ENCODE assay signal across 12 cellular contexts in the genomic region with DNA sequence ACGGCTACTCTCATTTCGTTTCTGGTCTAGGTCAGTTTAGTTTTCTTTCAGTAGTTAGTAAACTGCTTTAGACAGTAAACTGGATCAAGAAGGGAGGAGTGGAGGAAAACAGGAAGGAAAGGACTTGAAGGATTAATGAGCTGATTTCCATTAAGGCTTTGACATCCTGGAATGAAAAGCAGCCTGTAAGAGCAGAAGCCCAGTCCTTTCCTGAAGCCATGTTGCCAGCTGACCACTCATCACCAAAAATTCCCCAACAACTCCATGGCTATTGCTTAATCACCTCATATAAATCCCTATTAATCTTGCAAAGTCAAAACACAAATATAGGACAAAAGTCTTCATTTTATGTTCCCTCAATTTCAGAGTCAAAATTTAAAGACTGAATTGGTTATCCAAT.
DNase-seq lines count a peak whose midpoint lies in the region; ATAC-seq, FAIRE-seq and TF ChIP-seq lines count a peak whose summit lies in the region.
"Had no signal": no experiment of that assay in that cellular context is flagged by ENCODE, and none has a peak within 500 bp of the region (broad histone marks: within the 10 kb centered on the region; RNA-seq: fewer than 3 reads in every experiment).

No MANE protein-coding gene starts in this region.

- H3K4me2 ChIP-seq in A549 = peak overlapping the region; percentile 52; the same call in 2 of the 3 replicates

- H3K36me3 ChIP-seq in esophagus (ENCODE audit: control insufficient read depth in 2 of 2, insufficient read depth in 2 of 2, low read length in 1 of 2) = no peaks in the 10 kb centered on the region
- no peaks in the 10 kb centered on the region for H3K36me3 ChIP-seq in Caco-2 (ENCODE audit: control insufficient read depth, insufficient read depth, low read length)

- POLR2A ChIA-PET in A549 (lab: Yijun Ruan, JAX) (no interaction called here), Caco-2 (lab: Charles Lee) (no interaction called here)

- H3K27ac Mint-ChIP-seq in Caco-2 (ENCODE audit: unreplicated experiment) = no peak overlapping the region
- H3K27ac Mint-ChIP-seq in activated T-cell treated with anti-CD3 and anti-CD28 coated beads, Interleukin-2, amount 50 U/mL, for 72 hours = no peak overlapping the region
- H3K27ac Mint-ChIP-seq: activated naive CD4-positive, alpha-beta T cell treated with anti-CD3 and anti-CD28 coated beads, Interleukin-2, amount 10 ng/mL, durations not matched to agents 7 days and 5 days had no signal

- H3K4me1 ChIP-seq in A549 (peaks cover 23% of the 10 kb centered on the region), esophagus (ENCODE audit: control insufficient read depth in 2 of 2, insufficient read depth in 2 of 2, low read length in 1 of 2) (peaks cover 0 to 3% of the 10 kb centered on the region in 2 donors), Caco-2 (peaks cover 8% of the 10 kb centered on the region)

- H3K4me3 ChIP-seq in A549 = no peak overlapping the region
- H3K4me3 ChIP-seq in esophagus (ENCODE audit: low read depth in 1 of 2, low read length in 2 of 2) = no peak overlapping the region
- no peak overlapping the region for H3K4me3 ChIP-seq in Caco-2 (ENCODE audit: low read depth, low read length)
- H3K4me3 ChIP-seq: dorsolateral prefrontal cortex had no signal

- BruUV-seq in Caco-2 (replicated peaks; lab: Mats Ljungman, UMichigan) = no TSS peak

- no peaks in the 10 kb centered on the region for H3K9me3 Mint-ChIP-seq in Caco-2 (ENCODE audit: unreplicated experiment)
- no peaks in the 10 kb centered on the region for H3K9me3 Mint-ChIP-seq in activated T-cell treated with anti-CD3 and anti-CD28 coated beads, Interleukin-2, amount 50 U/mL, for 72 hours
- H3K9me3 Mint-ChIP-seq: activated naive CD4-positive, alpha-beta T cell treated with anti-CD3 and anti-CD28 coated beads, Interleukin-2, amount 10 ng/mL, durations not matched to agents 7 days and 5 days had no signal

- FAIRE-seq in A549 (lab: Jason Lieb, UNC) = no peak

- intact Hi-C loops in Caco-2 (cut with micrococcal nuclease; ENCODE audit: unreplicated experiment) = no loop called here

- no peaks in the 10 kb centered on the region for H3K36me3 Mint-ChIP-seq in Caco-2 (ENCODE audit: insufficient read depth, unreplicated experiment)
- H3K36me3 Mint-ChIP-seq in activated T-cell treated with anti-CD3 and anti-CD28 coated beads, Interleukin-2, amount 50 U/mL, for 72 hours (ENCODE audit: insufficient read depth in 2 of 2) = peaks cover 2 to 13% of the 10 kb centered on the region in 2 donors

- H3K4me3 Mint-ChIP-seq in Caco-2 (ENCODE audit: unreplicated experiment) = no peak overlapping the region
- H3K4me3 Mint-ChIP-seq in activated T-cell treated with anti-CD3 and anti-CD28 coated beads, Interleukin-2, amount 50 U/mL, for 72 hours = no peak overlapping the region
- H3K4me3 Mint-ChIP-seq: activated naive CD4-positive, alpha-beta T cell treated with anti-CD3 and anti-CD28 coated beads, Interleukin-2, amount 10 ng/mL, durations not matched to agents 7 days and 5 days had no signal

- 92% methylated on average over 2 of the region's 2 CpGs for WGBS in A549 (ENCODE audit: missing lambda C conversion rate)
- 73% methylated on average over 2 of the region's 2 CpGs for WGBS in esophagus, 2 donors

- TF ChIP-seq EP300 in A549 (IDR thresholded peaks at IDR 0.05) = no peak

- CTCF ChIA-PET in A549 (lab: Yijun Ruan, JAX) = interaction anchor here (3.2 kb wide), 1 partner anchor 11 kb away, joined by 13 read pairs; no protein-coding TSS in a partner anchor
- CTCF ChIA-PET in Caco-2 (lab: Charles Lee) = no interaction called here

- DNase-seq in A549 (ENCODE audit: low read depth in 1 of 2, low spot score in 1 of 2) (peak in 1 of 2 experiments; percentile 13), LHCN-M2 (ENCODE audit: low read depth) (peak; percentile 38), omental fat pad (ENCODE audit: low spot score) (no peak), Caco-2 (no peak), NOMO-1 (lab: John Stamatoyannopoulos, UW; ENCODE audit: unreplicated experiment in 2 of 2) (no peak)
- DNase-seq in activated T-cell treated with anti-CD3 and anti-CD28 coated beads, Interleukin-2, amount 50 U/mL, for 72 hours = no peak
- DNase-seq: activated CD8-positive, alpha-beta memory T cell treated with anti-CD3 and anti-CD28 coated beads for 24 hours; activated naive CD4-positive, alpha-beta T cell treated with anti-CD3 and anti-CD28 coated beads, Interleukin-2, amount 10 ng/mL, durations not matched to agents 7 days and 5 days; dorsolateral prefrontal cortex; Kasumi-1 had no signal

- TF ChIP-seq RAD21 in A549 (conservative IDR thresholded peaks at IDR 0.05 in 1 of 2, IDR thresholded peaks at IDR 0.05 in 1 of 2) = no peak

- no peak for ATAC-seq in A549
- peak; percentile 46 for ATAC-seq in omental fat pad (ENCODE audit: low FRiP score)
- no peak for ATAC-seq in activated T-cell treated with anti-CD3 and anti-CD28 coated beads, Interleukin-2, amount 50 U/mL, for 72 hours (replicated peaks in 1 of 2)
- no peak for ATAC-seq in GM18517 (IDR thresholded peaks at IDR 0.05; ENCODE audit: unreplicated experiment)

- H3K9me3 ChIP-seq in A549 (no peaks in the 10 kb centered on the region), esophagus (ENCODE audit: control insufficient read depth in 2 of 2, insufficient read depth in 1 of 2, low read depth in 1 of 2, low read length in 1 of 2) (no peaks in the 10 kb centered on the region), Caco-2 (no peaks in the 10 kb centered on the region)

- H3K27ac ChIP-seq in A549 (no peak overlapping the region), esophagus (ENCODE audit: low read depth in 2 of 2, low read length in 1 of 2) (peak overlapping the region; percentile 55 to 74)
- H3K27ac ChIP-seq: dorsolateral prefrontal cortex had no signal

- no peaks in the 10 kb centered on the region for H3K27me3 Mint-ChIP-seq in Caco-2 (ENCODE audit: insufficient read depth, unreplicated experiment)
- no peaks in the 10 kb centered on the region for H3K27me3 Mint-ChIP-seq in activated T-cell treated with anti-CD3 and anti-CD28 coated beads, Interleukin-2, amount 50 U/mL, for 72 hours (ENCODE audit: low read depth)
- H3K27me3 Mint-ChIP-seq: activated naive CD4-positive, alpha-beta T cell treated with anti-CD3 and anti-CD28 coated beads, Interleukin-2, amount 10 ng/mL, durations not matched to agents 7 days and 5 days had no signal

- no peak for TF ChIP-seq POLR2A in A549 (IDR thresholded peaks at IDR 0.05; ENCODE audit: low read length)

- peaks cover 5% of the 10 kb centered on the region for H3K4me1 Mint-ChIP-seq in Caco-2 (ENCODE audit: low read depth, unreplicated experiment)
- H3K4me1 Mint-ChIP-seq in activated T-cell treated with anti-CD3 and anti-CD28 coated beads, Interleukin-2, amount 50 U/mL, for 72 hours (ENCODE audit: low read depth) = peaks cover 14% of the 10 kb centered on the region
- H3K4me1 Mint-ChIP-seq: activated naive CD4-positive, alpha-beta T cell treated with anti-CD3 and anti-CD28 coated beads, Interleukin-2, amount 10 ng/mL, durations not matched to agents 7 days and 5 days had no signal

- TF ChIP-seq CTCF in A549 (IDR thresholded peaks at IDR 0.05) (no peak), omental fat pad (IDR thresholded peaks at IDR 0.05) (no peak), Caco-2 (IDR thresholded peaks at IDR 0.05; ENCODE audit: insufficient read depth in 1 of 2, low read depth in 1 of 2, low read length in 1 of 2, severe bottlenecking in 1 of 2, unreplicated experiment in 1 of 2) (no peak)

- H3K27me3 ChIP-seq in esophagus (ENCODE audit: control insufficient read depth in 1 of 2, insufficient read depth in 2 of 2, low read length in 2 of 2) (no peaks in the 10 kb centered on the region), Caco-2 (replicated peaks; ENCODE audit: control insufficient read depth, insufficient read depth, low read length) (no peaks in the 10 kb centered on the region)
- H3K27me3 ChIP-seq: dorsolateral prefrontal cortex had no signal

TF ChIP-seq in A549, 52 proteins besides CTCF, POLR2A, EP300 and RAD21:
- peak; percentile 32 to 59; a peak in 2 of 4 replicates for TF ChIP-seq CEBPB (IDR thresholded peaks at IDR 0.05)
- TF ChIP-seq, protein P1, sequence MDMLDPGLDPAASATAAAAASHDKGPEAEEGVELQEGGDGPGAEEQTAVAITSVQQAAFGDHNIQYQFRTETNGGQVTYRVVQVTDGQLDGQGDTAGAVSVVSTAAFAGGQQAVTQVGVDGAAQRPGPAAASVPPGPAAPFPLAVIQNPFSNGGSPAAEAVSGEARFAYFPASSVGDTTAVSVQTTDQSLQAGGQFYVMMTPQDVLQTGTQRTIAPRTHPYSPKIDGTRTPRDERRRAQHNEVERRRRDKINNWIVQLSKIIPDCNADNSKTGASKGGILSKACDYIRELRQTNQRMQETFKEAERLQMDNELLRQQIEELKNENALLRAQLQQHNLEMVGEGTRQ (IDR thresholded peaks at IDR 0.05) = no peak
TF ChIP-seq in A549: peak in this region for 1.

Comparison
In these comparisons a context has a peak if more than half of its experiments do, and no peak if none do; other contexts are left out.
1. H3K27ac ChIP-seq: peak in esophagus (2 of 2); none in A549 (0 of 2).